Comparison of ENCODE assay signal across 26 cellular contexts in genomic region chr5:19125956-19126713, GRCh38.
DNase-seq lines count a peak whose midpoint lies in the region; ATAC-seq and TF ChIP-seq lines count a peak whose summit lies in the region.
"Had no signal": no experiment of that assay in that cellular context is flagged by ENCODE, and none has a peak within 500 bp of the region (broad histone marks: within the 10 kb centered on the region; RNA-seq: fewer than 3 reads in every experiment).

No MANE protein-coding gene starts in this region.

- H3K4me3 ChIP-seq in astrocyte of the cerebellum (ENCODE audit: low read depth, low read length), result no peak overlapping the region
- H3K4me3 ChIP-seq: heart right ventricle, lung, mucosa of descending colon had no signal

- ATAC-seq in GM18498 (IDR thresholded peaks at IDR 0.05; ENCODE audit: unreplicated experiment), result no peak
- ATAC-seq: activated T-cell treated with anti-CD3 and anti-CD28 coated beads, Interleukin-2, amount 50 U/mL, for 4 hours; esophagus mucosa; heart right ventricle; mucosa of descending colon; natural killer cell treated with Interleukin-12 subunit alpha and Interleukin-12 subunit beta and Interleukin-15 and Interleukin-18, amount 100 ng/mL, for 72 hours had no signal

- H3K27me3 Mint-ChIP-seq in progenitor cell of endocrine pancreas, result no peaks in the 10 kb centered on the region
- H3K27me3 Mint-ChIP-seq: activated CD4-positive, alpha-beta T cell treated with anti-CD3 and anti-CD28 coated beads, Interleukin-2, amount 10 ng/mL, durations not matched to agents 24 days and 14 days; natural killer cell treated with Interleukin-12 subunit alpha and Interleukin-12 subunit beta and Interleukin-15 and Interleukin-18, amount 100 ng/mL, for 72 hours had no signal

- H3K4me1 Mint-ChIP-seq in progenitor cell of endocrine pancreas (ENCODE audit: low read depth), result no peaks in the 10 kb centered on the region
- H3K4me1 Mint-ChIP-seq: activated CD4-positive, alpha-beta T cell treated with anti-CD3 and anti-CD28 coated beads, Interleukin-2, amount 10 ng/mL, durations not matched to agents 24 days and 14 days had no signal

- no peaks in the 10 kb centered on the region for H3K36me3 Mint-ChIP-seq in progenitor cell of endocrine pancreas (ENCODE audit: insufficient read depth)
- H3K36me3 Mint-ChIP-seq: natural killer cell treated with Interleukin-12 subunit alpha and Interleukin-12 subunit beta and Interleukin-15 and Interleukin-18, amount 100 ng/mL, for 72 hours had no signal

- TF ChIP-seq CTCF in astrocyte of the cerebellum (IDR thresholded peaks at IDR 0.05; ENCODE audit: low read depth, low read length, missing control alignments) (no peak), progenitor cell of endocrine pancreas (IDR thresholded peaks at IDR 0.05; ENCODE audit: unreplicated experiment) (no peak)

- no peak overlapping the region for H3K4me3 Mint-ChIP-seq in progenitor cell of endocrine pancreas (ENCODE audit: low read depth)
- H3K4me3 Mint-ChIP-seq: activated CD4-positive, alpha-beta T cell treated with anti-CD3 and anti-CD28 coated beads, Interleukin-2, amount 10 ng/mL, durations not matched to agents 24 days and 14 days; activated T-cell treated with anti-CD3 and anti-CD28 coated beads, Interleukin-2, amount 50 U/mL, for 4 hours; natural killer cell treated with Interleukin-12 subunit alpha and Interleukin-12 subunit beta and Interleukin-15 and Interleukin-18, amount 100 ng/mL, for 72 hours had no signal

- peaks cover under 1% of the 10 kb centered on the region for H3K9me3 Mint-ChIP-seq in progenitor cell of endocrine pancreas (ENCODE audit: low read depth)

- H3K27ac Mint-ChIP-seq in progenitor cell of endocrine pancreas, result no peak overlapping the region
- H3K27ac Mint-ChIP-seq: activated CD4-positive, alpha-beta T cell treated with anti-CD3 and anti-CD28 coated beads, Interleukin-2, amount 10 ng/mL, durations not matched to agents 24 days and 14 days; natural killer cell treated with Interleukin-12 subunit alpha and Interleukin-12 subunit beta and Interleukin-15 and Interleukin-18, amount 100 ng/mL, for 72 hours had no signal

- DNase-seq in DMS 273 (lab: John Stamatoyannopoulos, UW; ENCODE audit: unreplicated experiment) (peak; percentile 39), DMS 273 treated with DMSO at 0.1 percent for 48 hours (lab: John Stamatoyannopoulos, UW) (no peak), NCI-H69 (lab: John Stamatoyannopoulos, UW) (peak; percentile 31), astrocyte of the cerebellum (ENCODE audit: low read depth) (peak; percentile 4), renal cortical epithelial cell (ENCODE audit: low read depth) (peak; percentile 4), NCI-H510A treated with DMSO at 0.1 percent for 48 hours (lab: John Stamatoyannopoulos, UW) (no peak), progenitor cell of endocrine pancreas (ENCODE audit: low spot score, unreplicated experiment) (no peak)
- DNase-seq: activated CD4-positive, alpha-beta T cell treated with anti-CD3 and anti-CD28 coated beads, Interleukin-2, amount 10 ng/mL, durations not matched to agents 24 days and 14 days; activated gamma-delta T cell treated with Interleukin-2 at 50 U/mL for 16 hours; activated T-cell treated with anti-CD3 and anti-CD28 coated beads, Interleukin-2, amount 50 U/mL, for 4 hours; cortex of kidney; foreskin fibroblast; H7; heart right ventricle; KG1; mucosa of descending colon; NCI-H1436; NCI-H2081 treated with DMSO at 0.1 percent for 48 hours; NCI-H510A; stimulated activated naive CD4-positive, alpha-beta T cell treated with Interleukin-2 at 50 U/mL for 16 hours; T-helper 9 cell; WERI-Rb-1 had no signal

- in situ Hi-C loops in astrocyte of the cerebellum (cut with HindIII; ENCODE audit: low sequenced_read_pairs), result no loop called here

Comparison
In these comparisons a context has a peak if more than half of its experiments do, and no peak if none do; other contexts are left out.
1. DNase-seq: peak in DMS 273 (single experiment), NCI-H69 (single experiment), astrocyte of the cerebellum (single experiment) and renal cortical epithelial cell (single experiment); none in DMS 273 treated with DMSO at 0.1 percent for 48 hours (single experiment), NCI-H510A treated with DMSO at 0.1 percent for 48 hours (single experiment) and progenitor cell of endocrine pancreas (single experiment).